In the genomic region with DNA sequence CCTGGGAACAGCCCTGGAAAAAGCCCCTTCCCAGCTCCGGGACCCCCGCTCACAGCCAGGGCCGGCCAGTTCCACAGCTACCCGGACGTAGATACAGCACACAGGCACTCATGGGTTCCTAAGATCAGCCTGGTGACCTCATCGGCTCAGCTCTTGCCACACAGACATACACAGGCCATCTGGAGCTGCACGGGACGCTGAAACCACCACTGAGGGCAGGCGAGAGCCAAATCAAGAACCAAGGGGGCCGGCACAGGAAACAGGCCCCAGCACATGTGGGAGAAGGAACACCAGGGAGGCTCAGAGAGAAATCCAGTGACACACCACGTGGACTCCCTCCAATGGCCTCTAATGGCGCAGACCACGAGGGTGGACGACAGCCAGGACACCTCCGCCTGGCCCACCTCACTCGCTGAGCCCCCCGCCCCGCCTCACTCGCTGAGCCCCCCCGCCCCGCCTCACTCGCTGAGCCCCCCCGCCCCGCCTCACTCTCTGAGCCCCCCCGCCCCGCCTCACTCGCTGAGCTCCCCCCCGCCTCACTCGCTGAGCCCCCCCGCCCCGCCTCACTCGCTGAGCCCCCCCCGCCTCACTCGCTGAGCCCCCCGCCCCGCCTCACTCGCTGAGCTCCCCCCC, we compare ENCODE assay signal across 8 cellular contexts.
DNase-seq lines count a peak whose midpoint lies in the region; ATAC-seq and TF ChIP-seq lines count a peak whose summit lies in the region.

No MANE protein-coding gene starts in this region.

- H2BK5ac ChIP-seq in mesendoderm (ENCODE audit: low read length): no peak overlapping the region

- H3K18ac ChIP-seq in mesendoderm (ENCODE audit: low read length): no peak overlapping the region

- no peak overlapping the region for H3K4me3 ChIP-seq in mesendoderm (ENCODE audit: low read length)

- H3K27me3 Mint-ChIP-seq in brain: peaks cover 5% of the 10 kb centered on the region

- H2BK120ac ChIP-seq in mesendoderm (ENCODE audit: low read depth, low read length): no peak overlapping the region

- no peak for DNase-seq in GM13976 (ENCODE audit: low spot score)
- DNase-seq in NCI-H1694 (lab: John Stamatoyannopoulos, UW): peak; percentile 38
- peak; percentile 94 for DNase-seq in mesendoderm
- no peak for DNase-seq in OCI-M2 (lab: John Stamatoyannopoulos, UW; ENCODE audit: unreplicated experiment)
- DNase-seq in NCI-H446 treated with DMSO at 0.1 percent for 48 hours (lab: John Stamatoyannopoulos, UW): no peak

- H3K4me2 ChIP-seq in mesendoderm (ENCODE audit: low read length): no peak overlapping the region

- no peaks in the 10 kb centered on the region for H3K4me1 ChIP-seq in mesendoderm (ENCODE audit: control insufficient read depth, low read depth, low read length)

- H4K5ac ChIP-seq in mesendoderm (ENCODE audit: low read length): no peak overlapping the region

- H3K27ac ChIP-seq in mesendoderm (ENCODE audit: low read depth, low read length): no peak overlapping the region

- no peak overlapping the region for H3K9ac ChIP-seq in mesendoderm (ENCODE audit: low read length)

- no peak overlapping the region for H3K4me3 Mint-ChIP-seq in brain

- peaks cover 36% of the 10 kb centered on the region for H3K4me1 Mint-ChIP-seq in brain

- H3K79me2 ChIP-seq in mesendoderm (ENCODE audit: control insufficient read depth, insufficient read depth, low read length): no peaks in the 10 kb centered on the region

- H2AK5ac ChIP-seq in mesendoderm (ENCODE audit: low read length): no peak overlapping the region

- H3K4ac ChIP-seq in mesendoderm (ENCODE audit: low read depth, low read length): no peak overlapping the region

- H3K27ac Mint-ChIP-seq in brain: peak overlapping the region in 4 of 5 experiments; percentile 33 to 82 (median 73)

- peaks cover 82% of the 10 kb centered on the region for H3K36me3 Mint-ChIP-seq in brain

- no peaks in the 10 kb centered on the region for H3K36me3 ChIP-seq in mesendoderm (ENCODE audit: control insufficient read depth, insufficient read depth, low read length)

- no CpG with 5 or more reads among the region's 37 CpGs for WGBS in mesendoderm (ENCODE audit: extremely low coverage, insufficient coverage, low lambda C conversion rate)

- peaks cover 2% of the 10 kb centered on the region for H3K79me1 ChIP-seq in mesendoderm (ENCODE audit: low read length)

- H2BK15ac ChIP-seq in mesendoderm (replicated peaks; ENCODE audit: low read depth): no peak overlapping the region

- no peak for ATAC-seq in GM18861 (IDR thresholded peaks at IDR 0.05; ENCODE audit: unreplicated experiment)
- no peak for ATAC-seq in HG02970 (IDR thresholded peaks at IDR 0.05; ENCODE audit: low FRiP score, unreplicated experiment)

- peak overlapping the region; percentile 17 for H3K56ac ChIP-seq in mesendoderm (ENCODE audit: low read length)

- peaks cover 4 to 41% (median 21%) of the 10 kb centered on the region in 5 experiments for H3K9me3 Mint-ChIP-seq in brain

- H3K27me3 ChIP-seq in mesendoderm (ENCODE audit: insufficient read depth, low read length, poor library complexity): no peaks in the 10 kb centered on the region

- H3K23ac ChIP-seq in mesendoderm (ENCODE audit: low read length): no peak overlapping the region

- H4K8ac ChIP-seq in mesendoderm (ENCODE audit: low read depth, low read length): no peak overlapping the region

- peak; percentile 6 for TF ChIP-seq CTCF in GM13976 (IDR thresholded peaks at IDR 0.05; ENCODE audit: borderline replicate concordance, control extremely low read depth, extremely low read depth, insufficient read depth, missing control alignments)
- no peak for TF ChIP-seq CTCF in brain (conservative IDR thresholded peaks at IDR 0.05)

- in situ Hi-C loops in GM13976 (cut with MboI; ENCODE audit: low sequenced_read_pairs, unreplicated experiment): no loop called here

Comparison
In these comparisons a context has a peak if more than half of its experiments do, and no peak if none do; other contexts are left out.
1. DNase-seq: peak in NCI-H1694 (single experiment) and mesendoderm (single experiment); none in GM13976 (single experiment), OCI-M2 (single experiment) and NCI-H446 treated with DMSO at 0.1 percent for 48 hours (single experiment).